ENCODE assay signal across 8 cellular contexts in genomic region chr14:98138666-98139065, GRCh38.
A peak's percentile ranks its signal among the peaks of the same experiment; 100 is the strongest.
DNase-seq lines count a peak whose midpoint lies in the region; ATAC-seq and TF ChIP-seq lines count a peak whose summit lies in the region.

No MANE protein-coding gene starts in this region.

- peak overlapping the region; percentile 35; the same call in 1 of the 2 replicates for H3K4me2 ChIP-seq in MM.1S (ENCODE audit: low read depth, low read length)

- H3K9me2 ChIP-seq in MM.1S (replicated peaks; ENCODE audit: insufficient read depth, low read length) = no peaks in the 10 kb centered on the region

- H3K79me2 ChIP-seq in MM.1S (ENCODE audit: low read length) = no peaks in the 10 kb centered on the region

- H3K4me1 Mint-ChIP-seq in CD8-positive, alpha-beta T cell (ENCODE audit: low read depth) = peaks cover 91% of the 10 kb centered on the region
- peaks cover 81% of the 10 kb centered on the region for H3K4me1 Mint-ChIP-seq in activated CD8-positive, alpha-beta T cell treated with anti-CD3 and anti-CD28 coated beads, Interleukin-2, amount 10 ng/mL, durations not matched to agents 7 days and 5 days (ENCODE audit: low read depth)

- POLR2A ChIA-PET in CD8-positive, alpha-beta T cell (lab: Charles Lee) = interaction anchor here (0.6 to 9.1 kb wide), 20 partner anchors 26 to 1133 kb away, joined by 3 to 105 read pairs (median 4); partner anchors contain the start of gene BCL11B
- POLR2A ChIA-PET in activated CD8-positive, alpha-beta T cell treated with anti-CD3 and anti-CD28 coated beads, Interleukin-2, amount 10 ng/mL, durations not matched to agents 7 days and 5 days (lab: Charles Lee) = interaction anchor here (0.7 to 6.1 kb wide), 8 partner anchors 49 to 1134 kb away, joined by 3 to 54 read pairs (median 4); partner anchors contain the start of gene BCL11B

- H3K4me3 ChIP-seq in CD8-positive, alpha-beta T cell (ENCODE audit: low read depth, low read length) = peak overlapping the region; percentile 56
- no peak overlapping the region for H3K4me3 ChIP-seq in MM.1S (ENCODE audit: low read length)
- no peak overlapping the region for H3K4me3 ChIP-seq in esophagus squamous epithelium
- no peak overlapping the region for H3K4me3 ChIP-seq in foreskin fibroblast (ENCODE audit: low read depth in 1 of 2, low read length in 2 of 2)

- H3K4me1 ChIP-seq in CD8-positive, alpha-beta T cell (ENCODE audit: insufficient read depth, low read length) = peaks cover 88% of the 10 kb centered on the region
- H3K4me1 ChIP-seq in MM.1S (ENCODE audit: low read length) (peaks cover 8% of the 10 kb centered on the region), esophagus squamous epithelium (peaks cover 0 to 19% (median 3%) of the 10 kb centered on the region in 3 donors)

- DNase-seq in CD8-positive, alpha-beta T cell = peak; percentile 34 to 84 (median 69)
- DNase-seq in MM.1S (peak; percentile 32), esophagus squamous epithelium (lab: John Stamatoyannopoulos, UW) (no peak), foreskin fibroblast (no peak), NCI-H128 (lab: John Stamatoyannopoulos, UW; ENCODE audit: unreplicated experiment) (no peak)
- DNase-seq in activated CD8-positive, alpha-beta T cell treated with anti-CD3 and anti-CD28 coated beads, Interleukin-2, amount 10 ng/mL, durations not matched to agents 7 days and 5 days = peak; percentile 81
- peak; percentile 52 to 54 for DNase-seq in stimulated activated CD4-positive, alpha-beta T cell treated with anti-CD3 and anti-CD28 coated beads, Interleukin-12 subunit alpha, Interleukin-12 subunit beta, amount 100 ng/mL, for 24 hours (ENCODE audit: low read depth in 2 of 2)

- H3K9me3 ChIP-seq in CD8-positive, alpha-beta T cell (ENCODE audit: low read length) = no peaks in the 10 kb centered on the region
- no peaks in the 10 kb centered on the region for H3K9me3 ChIP-seq in MM.1S (replicated peaks; ENCODE audit: insufficient read depth, low read length)
- no peaks in the 10 kb centered on the region for H3K9me3 ChIP-seq in esophagus squamous epithelium

- CTCF ChIA-PET in CD8-positive, alpha-beta T cell (lab: Charles Lee) = interaction anchor here (0.6 to 17.0 kb wide), 49 partner anchors 9 to 1278 kb away, joined by 3 to 283 read pairs (median 5); partner anchors contain the start of gene BCL11B
- CTCF ChIA-PET in activated CD8-positive, alpha-beta T cell treated with anti-CD3 and anti-CD28 coated beads, Interleukin-2, amount 10 ng/mL, durations not matched to agents 7 days and 5 days (lab: Charles Lee) = interaction anchor here (0.6 to 13.2 kb wide), 46 partner anchors 9 to 1140 kb away, joined by 3 to 309 read pairs (median 5); partner anchors contain the start of gene BCL11B

- WGBS in esophagus squamous epithelium, 2 donors = 2 to 6% methylated on average over 6 of the region's 6 CpGs

- TF ChIP-seq CTCF in CD8-positive, alpha-beta T cell (IDR thresholded peaks at IDR 0.05) = peak; percentile 82
- TF ChIP-seq CTCF in MM.1S (IDR thresholded peaks at IDR 0.05; ENCODE audit: low read length) = peak; percentile 74
- TF ChIP-seq CTCF in esophagus squamous epithelium (IDR thresholded peaks at IDR 0.05) = peak; percentile 39 to 82 (median 70)
- TF ChIP-seq CTCF in foreskin fibroblast (IDR thresholded peaks at IDR 0.05; ENCODE audit: low read depth, low read length) = no peak

- no peaks in the 10 kb centered on the region for H3K27me3 ChIP-seq in CD8-positive, alpha-beta T cell (ENCODE audit: insufficient read depth, low read length)
- no peaks in the 10 kb centered on the region for H3K27me3 ChIP-seq in MM.1S (replicated peaks; ENCODE audit: insufficient read depth, low read length)
- H3K27me3 ChIP-seq in esophagus squamous epithelium = peaks cover 0 to 22% (median 0%) of the 10 kb centered on the region in 4 donors

- no peaks in the 10 kb centered on the region for H3K27me3 Mint-ChIP-seq in CD8-positive, alpha-beta T cell (ENCODE audit: low read depth)
- no peaks in the 10 kb centered on the region for H3K27me3 Mint-ChIP-seq in activated CD8-positive, alpha-beta T cell treated with anti-CD3 and anti-CD28 coated beads, Interleukin-2, amount 10 ng/mL, durations not matched to agents 7 days and 5 days (ENCODE audit: low read depth)

- intact Hi-C loops in CD8-positive, alpha-beta T cell (cut with DNase I, micrococcal nuclease) = loop anchor here (1.0 to 10.0 kb wide), 13 partner anchors 35 to 1134 kb away; partner anchors contain the start of gene BCL11B (in 2 of the 2)
- intact Hi-C loops in esophagus squamous epithelium (cut with DNase I) = loop anchor here (10.0 kb wide), 1 partner anchor 1136 kb away; the partner anchor contains the start of gene BCL11B

- no peaks in the 10 kb centered on the region for H3F3A ChIP-seq in MM.1S (ENCODE audit: insufficient read depth, low read length)

- TF ChIP-seq POLR2A in esophagus squamous epithelium (IDR thresholded peaks at IDR 0.05) = no peak

- H4K20me1 ChIP-seq in MM.1S (ENCODE audit: insufficient read depth, low read length) = no peaks in the 10 kb centered on the region

- peak overlapping the region; percentile 36 for H2AFZ ChIP-seq in MM.1S (ENCODE audit: low read length)

- peak; percentile 52 for ATAC-seq in CD8-positive, alpha-beta T cell
- peak; percentile 70 for ATAC-seq in activated CD8-positive, alpha-beta T cell treated with anti-CD3 and anti-CD28 coated beads, Interleukin-2, amount 10 ng/mL, durations not matched to agents 7 days and 5 days
- ATAC-seq in HG03108 (IDR thresholded peaks at IDR 0.05; ENCODE audit: unreplicated experiment) = no peak

- H3K9me3 Mint-ChIP-seq in CD8-positive, alpha-beta T cell = no peaks in the 10 kb centered on the region
- H3K9me3 Mint-ChIP-seq in activated CD8-positive, alpha-beta T cell treated with anti-CD3 and anti-CD28 coated beads, Interleukin-2, amount 10 ng/mL, durations not matched to agents 7 days and 5 days (ENCODE audit: insufficient read depth) = no peaks in the 10 kb centered on the region

- H3K27ac ChIP-seq in CD8-positive, alpha-beta T cell (ENCODE audit: low read depth, low read length) = peak overlapping the region; percentile 50
- H3K27ac ChIP-seq in MM.1S (ENCODE audit: low read length) = no peak overlapping the region
- no peak overlapping the region for H3K27ac ChIP-seq in esophagus squamous epithelium

- no peaks in the 10 kb centered on the region for H3K36me3 ChIP-seq in CD8-positive, alpha-beta T cell (ENCODE audit: insufficient read depth, low read length)
- H3K36me3 ChIP-seq in MM.1S (replicated peaks; ENCODE audit: insufficient read depth, low read length) (no peaks in the 10 kb centered on the region), esophagus squamous epithelium (no peaks in the 10 kb centered on the region)

- peaks cover 9% of the 10 kb centered on the region for H3K36me3 Mint-ChIP-seq in CD8-positive, alpha-beta T cell
- peaks cover 3% of the 10 kb centered on the region for H3K36me3 Mint-ChIP-seq in activated CD8-positive, alpha-beta T cell treated with anti-CD3 and anti-CD28 coated beads, Interleukin-2, amount 10 ng/mL, durations not matched to agents 7 days and 5 days (ENCODE audit: low read depth)

- peak overlapping the region; percentile 89 for H3K4me3 Mint-ChIP-seq in CD8-positive, alpha-beta T cell
- H3K4me3 Mint-ChIP-seq in activated CD8-positive, alpha-beta T cell treated with anti-CD3 and anti-CD28 coated beads, Interleukin-2, amount 10 ng/mL, durations not matched to agents 7 days and 5 days = peak overlapping the region; percentile 9

- peak overlapping the region; percentile 92 for H3K27ac Mint-ChIP-seq in CD8-positive, alpha-beta T cell
- peak overlapping the region; percentile 66 for H3K27ac Mint-ChIP-seq in activated CD8-positive, alpha-beta T cell treated with anti-CD3 and anti-CD28 coated beads, Interleukin-2, amount 10 ng/mL, durations not matched to agents 7 days and 5 days

- H3K9ac ChIP-seq in MM.1S (ENCODE audit: low read length) = no peak overlapping the region

Comparison
In these comparisons a context has a peak if more than half of its experiments do, and no peak if none do; other contexts are left out.
1. DNase-seq: peak in CD8-positive, alpha-beta T cell (7 of 7), MM.1S (single experiment), activated CD8-positive, alpha-beta T cell treated with anti-CD3 and anti-CD28 coated beads, Interleukin-2, amount 10 ng/mL, durations not matched to agents 7 days and 5 days (single experiment) and stimulated activated CD4-positive, alpha-beta T cell treated with anti-CD3 and anti-CD28 coated beads, Interleukin-12 subunit alpha, Interleukin-12 subunit beta, amount 100 ng/mL, for 24 hours (2 of 2); none in esophagus squamous epithelium (single experiment), foreskin fibroblast (0 of 2) and NCI-H128 (single experiment).